Comparison of ENCODE assay signal across 8 cellular contexts in genomic region chr3:113744941-113745272, GRCh38. TPM values are rescaled to one million over a fixed set of nuclear protein-coding genes. Genes with fewer than 3 reads are reported as not detected.
DNase-seq lines count a peak whose midpoint lies in the region; ATAC-seq and TF ChIP-seq lines count a peak whose summit lies in the region.

No MANE protein-coding gene starts in this region.

- H3K27me3 ChIP-seq in aorta (ENCODE audit: control insufficient read depth in 1 of 2, insufficient read depth in 2 of 2, low read length in 1 of 2), result no peaks in the 10 kb centered on the region

- peaks cover 81% of the 10 kb centered on the region for H3K4me1 Mint-ChIP-seq in stimulated activated naive CD8-positive, alpha-beta T cell treated with anti-CD3 and anti-CD28 coated beads, Interleukin-15, Interleukin-2, amounts not matched to agents 100 ng/mL and 50 ng/mL, for 24 hours (ENCODE audit: low read depth)
- H3K4me1 Mint-ChIP-seq in mesothelial cell of epicardium, result peaks cover 47% of the 10 kb centered on the region

- no peak for DNase-seq in stimulated activated naive CD8-positive, alpha-beta T cell treated with anti-CD3 and anti-CD28 coated beads, Interleukin-15, Interleukin-2, amounts not matched to agents 100 U/mL and 50 U/mL, for 24 hours
- DNase-seq in brain pericyte (ENCODE audit: low read depth, low spot score) (peak; percentile 4), mesothelial cell of epicardium (ENCODE audit: low spot score in 2 of 2, unreplicated experiment in 2 of 2) (no peak), aorta (no peak), NOMO-1 (lab: John Stamatoyannopoulos, UW; ENCODE audit: unreplicated experiment in 2 of 2) (no peak), COLO829 (ENCODE audit: low spot score) (no peak)

- H3K27ac Mint-ChIP-seq in stimulated activated naive CD8-positive, alpha-beta T cell treated with anti-CD3 and anti-CD28 coated beads, Interleukin-15, Interleukin-2, amounts not matched to agents 100 ng/mL and 50 ng/mL, for 24 hours, result peak overlapping the region; percentile 100
- peak overlapping the region; percentile 100 for H3K27ac Mint-ChIP-seq in mesothelial cell of epicardium

- H3K36me3 ChIP-seq in aorta (ENCODE audit: control insufficient read depth in 1 of 2, insufficient read depth in 2 of 2, low read length in 1 of 2), result no peaks in the 10 kb centered on the region

- no peak for ATAC-seq in stimulated activated naive CD8-positive, alpha-beta T cell treated with anti-CD3 and anti-CD28 coated beads, Interleukin-15, Interleukin-2, amounts not matched to agents 100 U/mL and 50 U/mL, for 24 hours
- no peak for ATAC-seq in aorta (ENCODE audit: low FRiP score)
- no peak for ATAC-seq in GM19395 (IDR thresholded peaks at IDR 0.05; ENCODE audit: unreplicated experiment)

- intact Hi-C loops in aorta (cut with DNase I), result loop anchor here (5.0 to 10.0 kb wide), 4 partner anchors 37 to 402 kb away; partner anchors contain the start of genes CCDC191 (in 1 of the 2), QTRT2 (in 1 of the 2) and SPICE1 (in 1 of the 2)

- 1% methylated on average over 14 of the region's 14 CpGs for WGBS in aorta, 2 donors

- TF ChIP-seq CTCF in mesothelial cell of epicardium (IDR thresholded peaks at IDR 0.05; ENCODE audit: unreplicated experiment), result no peak

- H3K4me3 Mint-ChIP-seq in stimulated activated naive CD8-positive, alpha-beta T cell treated with anti-CD3 and anti-CD28 coated beads, Interleukin-15, Interleukin-2, amounts not matched to agents 100 ng/mL and 50 ng/mL, for 24 hours, result peak overlapping the region; percentile 99
- peak overlapping the region; percentile 96 for H3K4me3 Mint-ChIP-seq in mesothelial cell of epicardium

- peak overlapping the region in 1 of 2 donors; percentile 94 for H3K27ac ChIP-seq in aorta (ENCODE audit: low read depth in 1 of 2, low read length in 2 of 2)

- H3K4me1 ChIP-seq in aorta (ENCODE audit: control insufficient read depth in 1 of 2, insufficient read depth in 2 of 2, low read length in 2 of 2), result peaks cover 3 to 4% of the 10 kb centered on the region in 2 donors

- no peaks in the 10 kb centered on the region for H3K27me3 Mint-ChIP-seq in stimulated activated naive CD8-positive, alpha-beta T cell treated with anti-CD3 and anti-CD28 coated beads, Interleukin-15, Interleukin-2, amounts not matched to agents 100 ng/mL and 50 ng/mL, for 24 hours
- no peaks in the 10 kb centered on the region for H3K27me3 Mint-ChIP-seq in mesothelial cell of epicardium (ENCODE audit: low read depth)

- peaks cover 43% of the 10 kb centered on the region for H3K36me3 Mint-ChIP-seq in stimulated activated naive CD8-positive, alpha-beta T cell treated with anti-CD3 and anti-CD28 coated beads, Interleukin-15, Interleukin-2, amounts not matched to agents 100 ng/mL and 50 ng/mL, for 24 hours (ENCODE audit: low read depth)
- no peaks in the 10 kb centered on the region for H3K36me3 Mint-ChIP-seq in mesothelial cell of epicardium

- H3K9me3 Mint-ChIP-seq in stimulated activated naive CD8-positive, alpha-beta T cell treated with anti-CD3 and anti-CD28 coated beads, Interleukin-15, Interleukin-2, amounts not matched to agents 100 ng/mL and 50 ng/mL, for 24 hours, result no peaks in the 10 kb centered on the region
- H3K9me3 Mint-ChIP-seq in mesothelial cell of epicardium, result no peaks in the 10 kb centered on the region

- peak overlapping the region; percentile 52 to 70 for H3K4me3 ChIP-seq in aorta (ENCODE audit: low read length in 2 of 2)

- no peaks in the 10 kb centered on the region for H3K9me3 ChIP-seq in aorta (ENCODE audit: control insufficient read depth, low read length)

RNA-seq across cellular contexts. Expression of gene NAA50, which starts 1.1 kb away (rescaled TPM):
- 83.2 to 87.3 TPM (median 85.9 TPM) in 3 replicates for total RNA-seq in mesothelial cell of epicardium
- total RNA-seq in aorta, result 10 to 100 TPM; 74.1 to 75.7 TPM
- polyA plus RNA-seq in aorta, result 10 to 100 TPM; 30.6 to 31.5 TPM

RNA-seq across cellular contexts. Expression of gene ATP6V1A, which starts 1.9 kb away (rescaled TPM):
- total RNA-seq in mesothelial cell of epicardium, result 52.0 to 58.2 TPM (median 52.6 TPM) in 3 replicates
- 10 to 100 TPM; 38.4 to 42.7 TPM for total RNA-seq in aorta
- 10 to 100 TPM in 1 of 2 donors, 1 to 10 TPM in 1; 8.5 to 11.9 TPM for polyA plus RNA-seq in aorta

RNA-seq across cellular contexts. Expression of gene USF3, which starts 48.5 kb away (rescaled TPM):
- total RNA-seq in mesothelial cell of epicardium (16.7 to 18.3 TPM (median 17.9 TPM) in 3 replicates), aorta (10 to 100 TPM; 18.0 to 18.3 TPM)
- polyA plus RNA-seq in aorta, result 1 to 10 TPM; 3.3 to 6.2 TPM
